In genomic region chr10:71736570-71737355, GRCh38 we compare ENCODE assay signal across 1 cellular context.
TF ChIP-seq lines count a peak whose summit lies in the region.

No MANE protein-coding gene starts in this region.

TF ChIP-seq in GM23338, 12 proteins besides CTCF, POLR2A, EP300 and RAD21 (continued from another document):
- TF ChIP-seq ETS1 (IDR thresholded peaks at IDR 0.05) (no peak), POLR2AphosphoS5 (IDR thresholded peaks at IDR 0.05; ENCODE audit: low read depth) (no peak), JUNB (IDR thresholded peaks at IDR 0.05; ENCODE audit: unreplicated experiment) (no peak)
